ENCODE assay signal across 1 cellular context in genomic region chr3:152398495-152398894, GRCh38.
TF ChIP-seq lines count a peak whose summit lies in the region.

No MANE protein-coding gene starts in this region.

TF ChIP-seq in SK-N-SH treated with all-trans-retinoic acid at 6 μM for 48 hours, 23 proteins besides CTCF, POLR2A, EP300 and RAD21 (continued from another document):
- TF ChIP-seq TSHZ2 (CRISPR knock-in tag; IDR thresholded peaks at IDR 0.05) (no peak), GLIS3 (CRISPR knock-in tag; IDR thresholded peaks at IDR 0.05) (no peak), BACH2 (CRISPR knock-in tag; IDR thresholded peaks at IDR 0.05; ENCODE audit: borderline replicate concordance) (no peak), ARNTL (CRISPR knock-in tag; IDR thresholded peaks at IDR 0.05; ENCODE audit: borderline replicate concordance, low read depth) (no peak)
